In the genomic region with DNA sequence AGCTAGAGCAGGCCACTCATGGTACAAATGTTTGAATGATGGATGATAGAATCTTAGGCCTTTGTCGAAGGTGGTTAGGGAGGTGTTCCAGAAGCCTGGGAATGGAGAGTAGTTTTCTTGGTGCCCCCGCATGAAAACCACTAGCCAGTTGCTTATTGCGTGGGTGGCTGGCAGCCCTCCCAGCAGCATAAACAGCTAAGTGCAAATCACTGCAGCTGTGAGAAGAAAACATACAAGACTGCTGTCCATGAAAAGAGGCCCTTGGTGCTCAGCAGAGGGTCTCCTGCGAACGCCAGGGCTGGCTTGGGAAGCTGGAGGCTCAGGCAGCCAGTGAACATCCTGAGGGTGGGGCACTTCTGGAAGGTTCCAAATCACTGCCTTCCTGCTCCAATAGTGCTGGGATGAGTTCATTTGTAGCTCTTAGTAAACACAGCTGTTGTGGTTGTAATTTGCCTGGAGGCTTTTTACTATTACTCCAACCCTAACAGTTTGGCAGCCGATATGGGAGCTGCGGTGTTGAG, we compare ENCODE assay signal across 8 cellular contexts.
DNase-seq lines count a peak whose midpoint lies in the region; ATAC-seq, FAIRE-seq and TF ChIP-seq lines count a peak whose summit lies in the region.
"Had no signal": no experiment of that assay in that cellular context is flagged by ENCODE, and none has a peak within 500 bp of the region (broad histone marks: within the 10 kb centered on the region; RNA-seq: fewer than 3 reads in every experiment).

No MANE protein-coding gene starts in this region.

- TF ChIP-seq CTCF in brain (conservative IDR thresholded peaks at IDR 0.05): no peak
- peak in 1 of 3 experiments; percentile 2 for TF ChIP-seq CTCF in keratinocyte (optimal IDR thresholded peaks at IDR 0.05 in 1 of 3, IDR thresholded peaks at IDR 0.05 in 1 of 3, conservative IDR thresholded peaks at IDR 0.05 in 1 of 3; ENCODE audit: extremely low read depth in 1 of 3, insufficient read depth in 2 of 3, low read length in 3 of 3)

- peaks cover 78% of the 10 kb centered on the region for H3K4me1 Mint-ChIP-seq in brain

- H3K27me3 Mint-ChIP-seq in brain: peaks cover 4% of the 10 kb centered on the region

- peaks cover 13% of the 10 kb centered on the region for H3K36me3 Mint-ChIP-seq in brain

- H3K27ac Mint-ChIP-seq in brain: peak overlapping the region in 4 of 5 experiments; percentile 9 to 96 (median 92)

- no peaks in the 10 kb centered on the region for H3K79me2 ChIP-seq in keratinocyte (ENCODE audit: control insufficient read depth, insufficient read depth, low read length)

- no peaks in the 10 kb centered on the region for H3K36me3 ChIP-seq in MG63
- H3K36me3 ChIP-seq in keratinocyte (ENCODE audit: control insufficient read depth in 2 of 2, extremely low read depth in 1 of 2, insufficient read depth in 2 of 2, low read length in 2 of 2): peaks cover 0 to 8% of the 10 kb centered on the region in 2 experiments

- H3K4me3 ChIP-seq in MG63: no peak overlapping the region
- no peak overlapping the region for H3K4me3 ChIP-seq in keratinocyte (ENCODE audit: control insufficient read depth in 2 of 3, extremely low read depth in 1 of 3, insufficient read depth in 2 of 3, low read depth in 1 of 3, low read length in 3 of 3)

- DNase-seq in MG63 (peak; percentile 86), keratinocyte (ENCODE audit: low read depth, low spot score) (no peak), urothelium cell line (ENCODE audit: low spot score) (peak; percentile 46), NCI-H774 (lab: John Stamatoyannopoulos, UW) (no peak)
- DNase-seq: NCI-H1048 had no signal

- dilution Hi-C loops in keratinocyte (cut with MboI; ENCODE audit: extremely low pct_ligation_motif_present, low sequenced_read_pairs): no loop called here

- H3K9me3 Mint-ChIP-seq in brain: no peaks in the 10 kb centered on the region

- peak overlapping the region in 2 of 5 experiments; percentile 40 to 62 for H3K4me3 Mint-ChIP-seq in brain

- no peak overlapping the region for H3K27ac ChIP-seq in keratinocyte (ENCODE audit: control insufficient read depth, insufficient read depth, low read length)

- peaks cover 36% of the 10 kb centered on the region for H3K4me1 ChIP-seq in keratinocyte (ENCODE audit: control insufficient read depth, extremely low read depth, insufficient read depth, low read length)

- no peaks in the 10 kb centered on the region for H4K20me1 ChIP-seq in keratinocyte (ENCODE audit: control insufficient read depth, extremely low read depth, insufficient read depth, low read length)

- no peak overlapping the region for H2AFZ ChIP-seq in keratinocyte (ENCODE audit: control insufficient read depth, low read length)

- H3K9ac ChIP-seq in keratinocyte (ENCODE audit: control insufficient read depth, extremely low read depth, insufficient read depth, low read length): no peak overlapping the region

- H3K27me3 ChIP-seq in MG63: no peaks in the 10 kb centered on the region
- no peaks in the 10 kb centered on the region for H3K27me3 ChIP-seq in keratinocyte (ENCODE audit: control insufficient read depth, extremely low read depth, insufficient read depth, low read length)

- H3K9me1 ChIP-seq in keratinocyte (ENCODE audit: control insufficient read depth, extremely low read depth, insufficient read depth, low read length): peaks cover 2% of the 10 kb centered on the region

- ATAC-seq in GM21423 (IDR thresholded peaks at IDR 0.05; ENCODE audit: unreplicated experiment): no peak
- ATAC-seq in HG03565 (IDR thresholded peaks at IDR 0.05; ENCODE audit: unreplicated experiment): no peak

- H3K9me3 ChIP-seq in MG63 (no peaks in the 10 kb centered on the region), keratinocyte (ENCODE audit: control insufficient read depth, low read depth, low read length) (no peaks in the 10 kb centered on the region)

- H3K4me2 ChIP-seq in keratinocyte (ENCODE audit: control insufficient read depth, extremely low read depth, insufficient read depth, low read depth, low read length): peak overlapping the region; percentile 22

- FAIRE-seq in keratinocyte (lab: Jason Lieb, UNC) (peak; percentile 87), urothelium cell line (lab: Jason Lieb, UNC) (no peak)

Comparison
In these comparisons a context has a peak if more than half of its experiments do, and no peak if none do; other contexts are left out.
1. DNase-seq: peak in MG63 (single experiment) and urothelium cell line (single experiment); none in keratinocyte (single experiment) and NCI-H774 (single experiment).